In the genomic region with DNA sequence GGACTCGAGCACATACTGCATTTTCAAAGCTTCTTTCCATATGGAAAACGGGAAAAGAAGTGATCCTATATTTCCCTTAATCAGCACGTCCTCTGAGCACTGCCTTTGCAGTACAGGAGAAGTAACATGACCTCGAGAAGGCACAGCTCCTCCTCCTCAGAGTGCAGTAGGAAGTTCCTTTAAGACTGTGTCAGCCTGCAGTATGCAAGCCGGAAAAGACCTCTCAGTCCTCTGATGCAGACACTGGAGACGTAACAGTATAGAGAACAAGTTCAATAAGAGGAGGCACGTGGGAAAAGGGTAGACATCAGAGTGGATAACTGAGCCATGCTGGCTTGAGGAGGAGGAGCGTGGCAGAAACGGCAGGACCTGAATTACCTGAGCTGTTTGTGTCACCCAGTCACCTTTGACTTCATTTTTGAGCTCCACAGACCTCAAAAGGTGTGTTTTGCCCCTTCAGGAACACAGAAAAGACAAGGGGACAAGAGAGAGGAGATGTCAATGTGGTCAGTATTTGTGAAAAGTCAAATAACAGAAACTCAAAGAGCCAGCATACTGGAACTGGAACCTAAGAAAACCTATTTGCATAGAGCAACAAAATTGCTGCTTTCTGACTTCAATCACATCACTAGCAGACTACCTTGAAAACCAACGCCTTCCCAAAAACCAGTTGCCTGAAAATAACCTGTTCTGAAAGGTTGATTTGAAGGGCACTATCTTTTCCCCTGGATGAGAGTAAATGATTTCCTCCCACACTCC, we compare ENCODE assay signal across 8 cellular contexts. TPM values are rescaled to one million over a fixed set of nuclear protein-coding genes. Genes with fewer than 3 reads are reported as not detected.
DNase-seq lines count a peak whose midpoint lies in the region; FAIRE-seq and TF ChIP-seq lines count a peak whose summit lies in the region.

No MANE protein-coding gene starts in this region.

- H3K36me3 ChIP-seq in Karpas-422 (ENCODE audit: insufficient read depth, low read length): no peaks in the 10 kb centered on the region

- no peak overlapping the region for H2AFZ ChIP-seq in Karpas-422 (ENCODE audit: low read length)

- peaks cover 64% of the 10 kb centered on the region for H3K4me1 ChIP-seq in Karpas-422 (ENCODE audit: low read length)

- H3K27ac ChIP-seq in Karpas-422 (ENCODE audit: low read length): peak overlapping the region; percentile 58

- H4K20me1 ChIP-seq in Karpas-422 (ENCODE audit: insufficient read depth, low read depth, low read length): 0 out of 2 replicates have a peak, but pooled peaks cover 4% of the 10 kb centered on the region

- TF ChIP-seq POLR2A in GM12892 (IDR thresholded peaks at IDR 0.05; ENCODE audit: low read depth, low read length): no peak; the same call in 1 of the 2 replicates

- H3K4me3 ChIP-seq in Karpas-422 (ENCODE audit: low read length): peak overlapping the region; percentile 32; the same call in 1 of the 2 replicates

- peak overlapping the region; percentile 43 for H3K4me2 ChIP-seq in Karpas-422 (ENCODE audit: low read depth, low read length, poor library complexity, severe bottlenecking)

- no peaks in the 10 kb centered on the region for H3K9me2 ChIP-seq in Karpas-422 (replicated peaks; ENCODE audit: insufficient read depth, low read length)

- peak overlapping the region; percentile 43; the same call in 1 of the 2 replicates for H3K9ac ChIP-seq in Karpas-422 (ENCODE audit: low read length)

- peak; percentile 96 for FAIRE-seq in GM12892 (lab: Jason Lieb, UNC)

- DNase-seq in GM12892 (ENCODE audit: insufficient read length) (peak; percentile 30), H4 (ENCODE audit: low spot score) (peak; percentile 58), Karpas-422 (peak; percentile 70), fibroblast of peridontal ligament (ENCODE audit: extremely low read depth) (peak; percentile 82), pons (ENCODE audit: low spot score) (peak; percentile 62), superior temporal gyrus (ENCODE audit: extremely low spot score) (no peak)
- peak; percentile 35 for DNase-seq in activated CD8-positive, alpha-beta memory T cell treated with anti-CD3 and anti-CD28 coated beads, Interleukin-2, amount 50 U/mL, for 4 hours
- DNase-seq in NK-92 treated with Interleukin-12 subunit alpha and Interleukin-12 subunit beta, amount 100 ng/mL, for 24 hours (lab: John Stamatoyannopoulos, UW): no peak

- no peaks in the 10 kb centered on the region for H3K9me3 ChIP-seq in Karpas-422 (ENCODE audit: low read length)

- H3K27me3 ChIP-seq in Karpas-422 (ENCODE audit: low read length): no peaks in the 10 kb centered on the region

- peaks cover 81% of the 10 kb centered on the region for H3K79me2 ChIP-seq in Karpas-422 (ENCODE audit: low read length)

RNA-seq across cellular contexts. Expression of gene IRF2, which starts 20.8 kb away (rescaled TPM):
- polyA plus RNA-seq in GM12892 (2012; ENCODE audit: missing spikeins): 68.6 TPM
- 33.5 and 35.9 TPM in 2 replicates for total RNA-seq in H4 (2014; rRNA removed; shearing (Covaris generic))
- total RNA-seq in Karpas-422 (2014; rRNA removed; shearing (Covaris generic); ENCODE audit: low replicate concordance): 29.8 and 35.5 TPM in 2 replicates

Comparison
In these comparisons a context has a peak if more than half of its experiments do, and no peak if none do; other contexts are left out.
1. DNase-seq: peak in GM12892 (single experiment), H4 (single experiment), Karpas-422 (single experiment), activated CD8-positive, alpha-beta memory T cell treated with anti-CD3 and anti-CD28 coated beads, Interleukin-2, amount 50 U/mL, for 4 hours (single experiment), fibroblast of peridontal ligament (single experiment) and pons (single experiment); none in superior temporal gyrus (single experiment) and NK-92 treated with Interleukin-12 subunit alpha and Interleukin-12 subunit beta, amount 100 ng/mL, for 24 hours (single experiment).